Comparison of ENCODE assay signal across 2 cellular contexts in the genomic region with DNA sequence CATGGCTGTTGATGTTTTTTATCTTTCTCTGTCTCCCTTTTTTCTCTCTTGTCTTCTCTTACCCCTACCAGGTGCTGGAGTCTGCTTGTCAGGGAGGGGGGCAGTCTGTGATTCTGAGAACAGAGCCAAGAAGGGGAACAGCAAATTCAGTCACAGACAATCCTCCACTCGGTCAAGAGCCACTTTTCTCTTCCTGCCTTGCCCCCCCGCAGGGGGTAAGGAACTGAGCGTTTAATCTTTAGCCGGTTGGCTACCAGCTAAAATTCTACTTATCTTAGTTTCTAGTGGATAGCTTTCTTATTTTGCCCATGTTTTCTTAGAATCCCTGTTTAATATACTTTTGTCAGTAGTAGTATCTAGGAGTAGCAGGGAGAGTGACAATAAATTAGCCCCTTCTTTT.
A peak's percentile ranks its signal among the peaks of the same experiment; 100 is the strongest.
TF ChIP-seq lines count a peak whose summit lies in the region.

No MANE protein-coding gene starts in this region.

TF ChIP-seq in HEK293, 187 proteins besides CTCF, POLR2A, EP300 and RAD21 (continued from another document):
- TF ChIP-seq ZNF341 (tag by site-specific recombination; IDR thresholded peaks at IDR 0.05; ENCODE audit: low read depth), result peak; percentile 53; the same call in 1 of the 2 replicates
- TF ChIP-seq, protein P1, sequence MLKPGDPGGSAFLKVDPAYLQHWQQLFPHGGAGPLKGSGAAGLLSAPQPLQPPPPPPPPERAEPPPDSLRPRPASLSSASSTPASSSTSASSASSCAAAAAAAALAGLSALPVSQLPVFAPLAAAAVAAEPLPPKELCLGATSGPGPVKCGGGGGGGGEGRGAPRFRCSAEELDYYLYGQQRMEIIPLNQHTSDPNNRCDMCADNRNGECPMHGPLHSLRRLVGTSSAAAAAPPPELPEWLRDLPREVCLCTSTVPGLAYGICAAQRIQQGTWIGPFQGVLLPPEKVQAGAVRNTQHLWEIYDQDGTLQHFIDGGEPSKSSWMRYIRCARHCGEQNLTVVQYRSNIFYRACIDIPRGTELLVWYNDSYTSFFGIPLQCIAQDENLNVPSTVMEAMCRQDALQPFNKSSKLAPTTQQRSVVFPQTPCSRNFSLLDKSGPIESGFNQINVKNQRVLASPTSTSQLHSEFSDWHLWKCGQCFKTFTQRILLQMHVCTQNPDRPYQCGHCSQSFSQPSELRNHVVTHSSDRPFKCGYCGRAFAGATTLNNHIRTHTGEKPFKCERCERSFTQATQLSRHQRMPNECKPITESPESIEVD (tag by site-specific recombination; IDR thresholded peaks at IDR 0.05), result peak; percentile 50
- TF ChIP-seq, protein P2, sequence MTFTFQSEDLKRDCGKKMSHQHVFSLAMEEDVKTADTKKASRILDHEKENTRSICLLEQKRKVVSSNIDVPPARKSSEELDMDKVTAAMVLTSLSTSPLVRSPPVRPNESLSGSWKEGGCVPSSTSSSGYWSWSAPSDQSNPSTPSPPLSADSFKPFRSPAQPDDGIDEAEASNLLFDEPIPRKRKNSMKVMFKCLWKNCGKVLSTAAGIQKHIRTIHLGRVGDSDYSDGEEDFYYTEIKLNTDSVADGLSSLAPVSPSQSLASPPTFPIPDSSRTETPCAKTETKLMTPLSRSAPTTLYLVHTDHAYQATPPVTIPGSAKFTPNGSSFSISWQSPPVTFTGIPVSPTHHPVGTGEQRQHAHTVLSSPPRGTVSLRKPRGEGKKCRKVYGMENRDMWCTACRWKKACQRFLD (tag by site-specific recombination; IDR thresholded peaks at IDR 0.05), result no peak
- 0 out of 2 replicates have a peak, but pooled peaks have one; percentile 14 for TF ChIP-seq ZBTB17 (tag by site-specific recombination; IDR thresholded peaks at IDR 0.05)
- TF ChIP-seq, protein P3, sequence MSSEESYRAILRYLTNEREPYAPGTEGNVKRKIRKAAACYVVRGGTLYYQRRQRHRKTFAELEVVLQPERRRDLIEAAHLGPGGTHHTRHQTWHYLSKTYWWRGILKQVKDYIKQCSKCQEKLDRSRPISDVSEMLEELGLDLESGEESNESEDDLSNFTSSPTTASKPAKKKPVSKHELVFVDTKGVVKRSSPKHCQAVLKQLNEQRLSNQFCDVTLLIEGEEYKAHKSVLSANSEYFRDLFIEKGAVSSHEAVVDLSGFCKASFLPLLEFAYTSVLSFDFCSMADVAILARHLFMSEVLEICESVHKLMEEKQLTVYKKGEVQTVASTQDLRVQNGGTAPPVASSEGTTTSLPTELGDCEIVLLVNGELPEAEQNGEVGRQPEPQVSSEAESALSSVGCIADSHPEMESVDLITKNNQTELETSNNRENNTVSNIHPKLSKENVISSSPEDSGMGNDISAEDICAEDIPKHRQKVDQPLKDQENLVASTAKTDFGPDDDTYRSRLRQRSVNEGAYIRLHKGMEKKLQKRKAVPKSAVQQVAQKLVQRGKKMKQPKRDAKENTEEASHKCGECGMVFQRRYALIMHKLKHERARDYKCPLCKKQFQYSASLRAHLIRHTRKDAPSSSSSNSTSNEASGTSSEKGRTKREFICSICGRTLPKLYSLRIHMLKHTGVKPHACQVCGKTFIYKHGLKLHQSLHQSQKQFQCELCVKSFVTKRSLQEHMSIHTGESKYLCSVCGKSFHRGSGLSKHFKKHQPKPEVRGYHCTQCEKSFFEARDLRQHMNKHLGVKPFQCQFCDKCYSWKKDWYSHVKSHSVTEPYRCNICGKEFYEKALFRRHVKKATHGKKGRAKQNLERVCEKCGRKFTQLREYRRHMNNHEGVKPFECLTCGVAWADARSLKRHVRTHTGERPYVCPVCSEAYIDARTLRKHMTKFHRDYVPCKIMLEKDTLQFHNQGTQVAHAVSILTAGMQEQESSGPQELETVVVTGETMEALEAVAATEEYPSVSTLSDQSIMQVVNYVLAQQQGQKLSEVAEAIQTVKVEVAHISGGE (tag by site-specific recombination; conservative IDR thresholded peaks at IDR 0.05; ENCODE audit: low read depth), result 0 out of 2 replicates have a peak, but pooled peaks have one; percentile 6

TF ChIP-seq in K562, 482 proteins besides CTCF, POLR2A, EP300 and RAD21 (continued from another document):
- TF ChIP-seq DPF2 (IDR thresholded peaks at IDR 0.05) (0 out of 2 replicates have a peak, but pooled peaks have one; percentile 23), HDAC1 (IDR thresholded peaks at IDR 0.05) (0 out of 4 replicates have a peak, but pooled peaks of 1 of the 2 experiments have one; percentile 29), SMAD4 (CRISPR knock-in tag; conservative IDR thresholded peaks at IDR 0.05) (peak; percentile 44; the same call in 1 of the 2 replicates)
- TF ChIP-seq, protein P4, sequence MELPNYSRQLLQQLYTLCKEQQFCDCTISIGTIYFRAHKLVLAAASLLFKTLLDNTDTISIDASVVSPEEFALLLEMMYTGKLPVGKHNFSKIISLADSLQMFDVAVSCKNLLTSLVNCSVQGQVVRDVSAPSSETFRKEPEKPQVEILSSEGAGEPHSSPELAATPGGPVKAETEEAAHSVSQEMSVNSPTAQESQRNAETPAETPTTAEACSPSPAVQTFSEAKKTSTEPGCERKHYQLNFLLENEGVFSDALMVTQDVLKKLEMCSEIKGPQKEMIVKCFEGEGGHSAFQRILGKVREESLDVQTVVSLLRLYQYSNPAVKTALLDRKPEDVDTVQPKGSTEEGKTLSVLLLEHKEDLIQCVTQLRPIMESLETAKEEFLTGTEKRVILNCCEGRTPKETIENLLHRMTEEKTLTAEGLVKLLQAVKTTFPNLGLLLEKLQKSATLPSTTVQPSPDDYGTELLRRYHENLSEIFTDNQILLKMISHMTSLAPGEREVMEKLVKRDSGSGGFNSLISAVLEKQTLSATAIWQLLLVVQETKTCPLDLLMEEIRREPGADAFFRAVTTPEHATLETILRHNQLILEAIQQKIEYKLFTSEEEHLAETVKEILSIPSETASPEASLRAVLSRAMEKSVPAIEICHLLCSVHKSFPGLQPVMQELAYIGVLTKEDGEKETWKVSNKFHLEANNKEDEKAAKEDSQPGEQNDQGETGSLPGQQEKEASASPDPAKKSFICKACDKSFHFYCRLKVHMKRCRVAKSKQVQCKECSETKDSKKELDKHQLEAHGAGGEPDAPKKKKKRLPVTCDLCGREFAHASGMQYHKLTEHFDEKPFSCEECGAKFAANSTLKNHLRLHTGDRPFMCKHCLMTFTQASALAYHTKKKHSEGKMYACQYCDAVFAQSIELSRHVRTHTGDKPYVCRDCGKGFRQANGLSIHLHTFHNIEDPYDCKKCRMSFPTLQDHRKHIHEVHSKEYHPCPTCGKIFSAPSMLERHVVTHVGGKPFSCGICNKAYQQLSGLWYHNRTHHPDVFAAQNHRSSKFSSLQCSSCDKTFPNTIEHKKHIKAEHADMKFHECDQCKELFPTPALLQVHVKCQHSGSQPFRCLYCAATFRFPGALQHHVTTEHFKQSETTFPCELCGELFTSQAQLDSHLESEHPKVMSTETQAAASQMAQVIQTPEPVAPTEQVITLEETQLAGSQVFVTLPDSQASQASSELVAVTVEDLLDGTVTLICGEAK (IDR thresholded peaks at IDR 0.05), result 0 out of 2 replicates have a peak, but pooled peaks have one; percentile 9
- TF ChIP-seq, protein P4 (CRISPR knock-in tag; IDR thresholded peaks at IDR 0.05), result no peak
- TF ChIP-seq, protein P5, sequence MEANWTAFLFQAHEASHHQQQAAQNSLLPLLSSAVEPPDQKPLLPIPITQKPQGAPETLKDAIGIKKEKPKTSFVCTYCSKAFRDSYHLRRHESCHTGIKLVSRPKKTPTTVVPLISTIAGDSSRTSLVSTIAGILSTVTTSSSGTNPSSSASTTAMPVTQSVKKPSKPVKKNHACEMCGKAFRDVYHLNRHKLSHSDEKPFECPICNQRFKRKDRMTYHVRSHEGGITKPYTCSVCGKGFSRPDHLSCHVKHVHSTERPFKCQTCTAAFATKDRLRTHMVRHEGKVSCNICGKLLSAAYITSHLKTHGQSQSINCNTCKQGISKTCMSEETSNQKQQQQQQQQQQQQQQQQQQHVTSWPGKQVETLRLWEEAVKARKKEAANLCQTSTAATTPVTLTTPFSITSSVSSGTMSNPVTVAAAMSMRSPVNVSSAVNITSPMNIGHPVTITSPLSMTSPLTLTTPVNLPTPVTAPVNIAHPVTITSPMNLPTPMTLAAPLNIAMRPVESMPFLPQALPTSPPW (CRISPR knock-in tag; IDR thresholded peaks at IDR 0.05), result peak; percentile 88
- TF ChIP-seq, protein P6, sequence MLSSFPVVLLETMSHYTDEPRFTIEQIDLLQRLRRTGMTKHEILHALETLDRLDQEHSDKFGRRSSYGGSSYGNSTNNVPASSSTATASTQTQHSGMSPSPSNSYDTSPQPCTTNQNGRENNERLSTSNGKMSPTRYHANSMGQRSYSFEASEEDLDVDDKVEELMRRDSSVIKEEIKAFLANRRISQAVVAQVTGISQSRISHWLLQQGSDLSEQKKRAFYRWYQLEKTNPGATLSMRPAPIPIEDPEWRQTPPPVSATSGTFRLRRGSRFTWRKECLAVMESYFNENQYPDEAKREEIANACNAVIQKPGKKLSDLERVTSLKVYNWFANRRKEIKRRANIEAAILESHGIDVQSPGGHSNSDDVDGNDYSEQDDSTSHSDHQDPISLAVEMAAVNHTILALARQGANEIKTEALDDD (IDR thresholded peaks at IDR 0.05), result peak; percentile 32; the same call in 1 of the 2 replicates
- TF ChIP-seq, protein P7, sequence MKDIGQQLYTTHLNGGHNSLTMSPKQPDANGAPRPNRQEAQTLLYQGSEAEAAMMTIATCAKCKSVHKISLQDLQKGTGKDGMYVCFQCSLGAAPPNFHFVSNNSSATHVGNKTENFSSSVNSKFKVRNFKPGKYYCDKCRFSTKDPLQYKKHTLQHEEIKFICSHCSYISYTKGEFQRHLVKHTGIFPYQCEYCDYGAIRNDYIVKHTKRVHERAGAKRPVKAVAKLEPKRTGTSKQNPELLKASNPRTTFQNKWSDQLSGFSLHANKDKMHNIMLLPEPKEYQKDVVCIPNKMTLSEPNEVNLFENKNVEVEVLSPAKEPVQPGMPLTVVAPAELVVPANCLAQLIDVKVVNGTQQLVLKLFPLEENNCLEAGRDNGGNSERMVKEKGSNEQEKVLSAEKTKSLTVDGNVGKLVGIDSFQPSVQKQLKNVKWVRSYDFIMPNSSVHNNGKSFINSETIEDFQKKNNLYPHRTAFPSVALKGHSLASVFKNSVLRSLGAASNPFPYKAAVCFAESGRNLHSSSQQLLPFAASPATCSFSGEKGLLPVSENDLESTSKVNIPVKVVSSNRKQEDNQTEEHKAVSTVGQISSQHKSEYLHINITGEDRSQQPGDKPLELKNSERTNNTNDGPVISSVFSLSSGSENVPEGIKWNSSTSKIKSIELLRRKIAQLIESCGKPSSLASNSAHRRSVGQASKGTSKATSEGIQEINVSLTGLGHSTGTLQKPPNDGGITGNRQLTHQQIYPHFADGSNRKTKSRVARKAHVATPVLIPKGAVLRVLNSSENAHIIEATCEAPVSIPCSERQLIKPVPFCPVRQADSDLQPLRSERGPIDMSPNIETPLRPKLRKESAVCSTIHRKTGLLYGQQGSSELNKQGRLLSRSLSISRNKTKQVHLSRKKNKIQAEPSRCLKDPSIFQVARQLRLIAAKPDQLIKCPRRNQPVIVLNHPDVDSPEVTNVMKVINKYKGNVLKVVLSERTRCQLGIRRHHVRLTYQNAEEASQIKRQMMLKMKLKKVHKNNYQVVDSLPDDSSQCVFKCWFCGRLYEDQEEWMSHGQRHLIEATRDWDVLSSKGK (CRISPR knock-in tag; IDR thresholded peaks at IDR 0.05), result no peak
- TF ChIP-seq, protein P8, sequence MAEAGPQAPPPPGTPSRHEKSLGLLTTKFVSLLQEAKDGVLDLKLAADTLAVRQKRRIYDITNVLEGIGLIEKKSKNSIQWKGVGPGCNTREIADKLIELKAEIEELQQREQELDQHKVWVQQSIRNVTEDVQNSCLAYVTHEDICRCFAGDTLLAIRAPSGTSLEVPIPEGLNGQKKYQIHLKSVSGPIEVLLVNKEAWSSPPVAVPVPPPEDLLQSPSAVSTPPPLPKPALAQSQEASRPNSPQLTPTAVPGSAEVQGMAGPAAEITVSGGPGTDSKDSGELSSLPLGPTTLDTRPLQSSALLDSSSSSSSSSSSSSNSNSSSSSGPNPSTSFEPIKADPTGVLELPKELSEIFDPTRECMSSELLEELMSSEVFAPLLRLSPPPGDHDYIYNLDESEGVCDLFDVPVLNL (CRISPR knock-in tag; IDR thresholded peaks at IDR 0.05; ENCODE audit: low read depth), result no peak
